Comparison of ENCODE assay signal across 1 cellular context in the genomic region with DNA sequence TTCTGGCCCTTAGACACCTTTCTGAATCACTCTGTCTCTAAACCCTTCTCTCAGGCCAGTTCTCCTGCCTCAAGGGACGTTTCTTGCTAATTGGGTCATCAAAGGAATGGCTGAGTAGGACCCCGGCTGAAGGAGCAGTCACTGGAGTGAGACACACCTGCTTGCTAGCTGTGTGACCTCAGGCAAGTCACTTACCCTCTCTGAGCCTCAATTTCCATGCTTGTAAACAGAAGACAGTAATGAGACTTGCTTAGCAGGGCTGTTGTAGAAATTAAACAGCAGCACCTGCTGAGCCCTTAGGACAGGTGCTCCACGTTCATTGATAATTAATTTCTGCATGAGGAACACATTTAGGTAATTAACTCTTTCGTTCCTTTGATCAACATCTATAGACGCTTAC.
TF ChIP-seq lines count a peak whose summit lies in the region.

No MANE protein-coding gene starts in this region.

TF ChIP-seq in H1, 55 proteins besides CTCF, POLR2A, EP300 and RAD21:
- peak; percentile 82 for TF ChIP-seq KDM1A (IDR thresholded peaks at IDR 0.05; ENCODE audit: borderline replicate concordance, low read length)
- TF ChIP-seq, protein P1, sequence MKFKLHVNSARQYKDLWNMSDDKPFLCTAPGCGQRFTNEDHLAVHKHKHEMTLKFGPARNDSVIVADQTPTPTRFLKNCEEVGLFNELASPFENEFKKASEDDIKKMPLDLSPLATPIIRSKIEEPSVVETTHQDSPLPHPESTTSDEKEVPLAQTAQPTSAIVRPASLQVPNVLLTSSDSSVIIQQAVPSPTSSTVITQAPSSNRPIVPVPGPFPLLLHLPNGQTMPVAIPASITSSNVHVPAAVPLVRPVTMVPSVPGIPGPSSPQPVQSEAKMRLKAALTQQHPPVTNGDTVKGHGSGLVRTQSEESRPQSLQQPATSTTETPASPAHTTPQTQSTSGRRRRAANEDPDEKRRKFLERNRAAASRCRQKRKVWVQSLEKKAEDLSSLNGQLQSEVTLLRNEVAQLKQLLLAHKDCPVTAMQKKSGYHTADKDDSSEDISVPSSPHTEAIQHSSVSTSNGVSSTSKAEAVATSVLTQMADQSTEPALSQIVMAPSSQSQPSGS (IDR thresholded peaks at IDR 0.05; ENCODE audit: low read length) = no peak
TF ChIP-seq in H1: peak in this region for 1.
